11 cellular contexts compared by ENCODE assay signal in genomic region chr16:58236831-58237230, GRCh38. TPM values are rescaled to one million over a fixed set of nuclear protein-coding genes. Genes with fewer than 3 reads are reported as not detected.
A peak's percentile ranks its signal among the peaks of the same experiment; 100 is the strongest.
DNase-seq lines count a peak whose midpoint lies in the region; ATAC-seq and TF ChIP-seq lines count a peak whose summit lies in the region.
"Had no signal": no experiment of that assay in that cellular context is flagged by ENCODE, and none has a peak within 500 bp of the region (broad histone marks: within the 10 kb centered on the region; RNA-seq: fewer than 3 reads in every experiment).

No MANE protein-coding gene starts in this region.

- no peak overlapping the region for H3K9ac ChIP-seq in SK-N-SH
- no peak overlapping the region for H3K9ac ChIP-seq in HUES64 (ENCODE audit: low read depth, low read length)
- no peak overlapping the region for H3K9ac ChIP-seq in neural cell (ENCODE audit: low read length)

- H4K20me1 ChIP-seq in SK-N-SH (ENCODE audit: insufficient read depth) (no peaks in the 10 kb centered on the region), neural cell (ENCODE audit: insufficient read depth) (no peaks in the 10 kb centered on the region)

- intact Hi-C loops in dorsolateral prefrontal cortex (cut with DNase I) (no loop called here), posterior cingulate gyrus (cut with DNase I) (no loop called here), transverse colon (cut with DNase I; ENCODE audit: low total_unique reads) (no loop called here)

- DNase-seq in SK-N-SH (no peak), dorsolateral prefrontal cortex (no peak), posterior cingulate gyrus (no peak), transverse colon (no peak), NCI-H2081 (lab: John Stamatoyannopoulos, UW) (no peak)
- DNase-seq: NCI-H2029 treated with DMSO at 0.1 percent for 48 hours had no signal

- H3K79me2 ChIP-seq in SK-N-SH (ENCODE audit: insufficient read depth) (no peaks in the 10 kb centered on the region), neural cell (replicated peaks; ENCODE audit: insufficient read depth, low read length) (no peaks in the 10 kb centered on the region)

- H3K27me3 ChIP-seq in SK-N-SH (ENCODE audit: insufficient read depth) (peaks cover 7% of the 10 kb centered on the region; the same call in 1 of the 2 replicates), HUES64 (ENCODE audit: insufficient read depth, low read length) (no peaks in the 10 kb centered on the region), dorsolateral prefrontal cortex (peaks cover 0 to 5% (median 0%) of the 10 kb centered on the region in 45 donors), neural cell (ENCODE audit: insufficient read depth, low read depth, low read length) (peaks cover 5% of the 10 kb centered on the region), transverse colon (peaks cover 4% of the 10 kb centered on the region)

- TF ChIP-seq CTCF in SK-N-SH (IDR thresholded peaks at IDR 0.05) (no peak), dorsolateral prefrontal cortex (IDR thresholded peaks at IDR 0.05 in 54 of 56, conservative IDR thresholded peaks at IDR 0.05 in 2 of 56; ENCODE audit: low read depth in 1 of 56, partially characterized antibody in 56 of 56) (no peak), neural cell (IDR thresholded peaks at IDR 0.05; ENCODE audit: poor library complexity, severe bottlenecking) (no peak), transverse colon (IDR thresholded peaks at IDR 0.05) (no peak)

- H3K4me1 ChIP-seq in SK-N-SH (ENCODE audit: control insufficient read depth in 1 of 2, insufficient read depth in 2 of 2, low read depth in 1 of 2, low read length in 1 of 2) (peaks cover 4 to 5% of the 10 kb centered on the region in 2 experiments; a peak in 2 of 4 replicates), HUES64 (ENCODE audit: insufficient read depth, low read length) (0 out of 2 replicates have a peak, but pooled peaks cover 4% of the 10 kb centered on the region), transverse colon (peaks cover 0 to 9% (median 0%) of the 10 kb centered on the region in 4 donors)

- WGBS in SK-N-SH (ENCODE audit: low lambda C conversion rate): 18% methylated on average over 5 of the region's 5 CpGs
- 13% methylated on average over 5 of the region's 5 CpGs for WGBS in HUES64
- WGBS in transverse colon (ENCODE audit: low coverage in 1 of 2), 2 donors: 19 to 21% methylated on average over 5 of the region's 5 CpGs

- no peaks in the 10 kb centered on the region for H3F3A ChIP-seq in SK-N-SH (replicated peaks; ENCODE audit: insufficient read depth)
- H3F3A ChIP-seq in neural cell (ENCODE audit: insufficient read depth, low read length, poor library complexity, severe bottlenecking): no peaks in the 10 kb centered on the region

- TF ChIP-seq EP300 in SK-N-SH (IDR thresholded peaks at IDR 0.05; ENCODE audit: borderline replicate concordance in 1 of 2, low read depth in 1 of 2, low read length in 1 of 2) (no peak), neural cell (conservative IDR thresholded peaks at IDR 0.05; ENCODE audit: poor library complexity, severe bottlenecking) (no peak), transverse colon (IDR thresholded peaks at IDR 0.05; ENCODE audit: low read depth) (no peak)

- POLR2A ChIA-PET in SK-N-SH (lab: Yijun Ruan, JAX): no interaction called here

- no peaks in the 10 kb centered on the region for H3K9me3 ChIP-seq in SK-N-SH
- no peaks in the 10 kb centered on the region; the same call in 1 of the 2 replicates for H3K9me3 ChIP-seq in HUES64 (ENCODE audit: insufficient read depth, low read depth, low read length)
- no peaks in the 10 kb centered on the region for H3K9me3 ChIP-seq in neural cell (ENCODE audit: low read length)
- H3K9me3 ChIP-seq in transverse colon: no peaks in the 10 kb centered on the region

- in situ Hi-C loops in transverse colon (cut with MboI; ENCODE audit: low pct_ligation_motif_present in 1 of 4, low pct_unique_long_range_greater_than_20kb in 1 of 4, low sequenced_read_pairs in 3 of 4): no loop called here

- H3K4me3 ChIP-seq in SK-N-SH (ENCODE audit: low read depth in 2 of 2, low read length in 1 of 2) (no peak overlapping the region), HUES64 (ENCODE audit: low read length) (peak overlapping the region; percentile 73), dorsolateral prefrontal cortex (peak overlapping the region in 54 of 59 donors; percentile 35 to 74 (median 60)), neural cell (ENCODE audit: low read length) (peak overlapping the region; percentile 72), transverse colon (no peak overlapping the region)

- H3K4me2 ChIP-seq in SK-N-SH (peak overlapping the region; percentile 77; the same call in 1 of the 2 replicates), neural cell (ENCODE audit: low read length) (no peak overlapping the region)

- CTCF ChIA-PET in SK-N-SH (lab: Yijun Ruan, JAX): no interaction called here

- no peak for TF ChIP-seq POLR2A in transverse colon (IDR thresholded peaks at IDR 0.05)

- ATAC-seq in SK-N-SH treated with all-trans-retinoic acid at 6 μM for 48 hours: no peak; the same call in 2 of the 3 replicates

- no peak overlapping the region for H3K27ac ChIP-seq in SK-N-SH (ENCODE audit: low read depth in 2 of 2, low read length in 1 of 2)
- H3K27ac ChIP-seq in HUES64 (ENCODE audit: low read depth, low read length): no peak overlapping the region
- no peak overlapping the region for H3K27ac ChIP-seq in dorsolateral prefrontal cortex
- no peak overlapping the region for H3K27ac ChIP-seq in neural cell (ENCODE audit: low read length)
- H3K27ac ChIP-seq in transverse colon: no peak overlapping the region

- H2AFZ ChIP-seq in SK-N-SH (ENCODE audit: low read depth): no peak overlapping the region
- H2AFZ ChIP-seq in neural cell (ENCODE audit: low read depth, low read length): no peak overlapping the region

- H3K9me2 ChIP-seq in SK-N-SH: no peaks in the 10 kb centered on the region
- no peaks in the 10 kb centered on the region for H3K9me2 ChIP-seq in neural cell (ENCODE audit: insufficient read depth, low read length)

- TF ChIP-seq RAD21 in SK-N-SH (IDR thresholded peaks at IDR 0.05; ENCODE audit: low read length) (no peak), neural cell (conservative IDR thresholded peaks at IDR 0.05) (no peak)

- no peaks in the 10 kb centered on the region for H3K36me3 ChIP-seq in SK-N-SH (replicated peaks in 1 of 2; ENCODE audit: control insufficient read depth in 1 of 2, insufficient read depth in 2 of 2, low read length in 1 of 2)
- H3K36me3 ChIP-seq in HUES64 (ENCODE audit: insufficient read depth, low read length): no peaks in the 10 kb centered on the region
- no peaks in the 10 kb centered on the region for H3K36me3 ChIP-seq in neural cell (ENCODE audit: insufficient read depth, low read length)
- H3K36me3 ChIP-seq in transverse colon: no peaks in the 10 kb centered on the region

TF ChIP-seq in SK-N-SH, 30 proteins besides CTCF, POLR2A, EP300 and RAD21 (continues in another document):
- TF ChIP-seq, protein P1, sequence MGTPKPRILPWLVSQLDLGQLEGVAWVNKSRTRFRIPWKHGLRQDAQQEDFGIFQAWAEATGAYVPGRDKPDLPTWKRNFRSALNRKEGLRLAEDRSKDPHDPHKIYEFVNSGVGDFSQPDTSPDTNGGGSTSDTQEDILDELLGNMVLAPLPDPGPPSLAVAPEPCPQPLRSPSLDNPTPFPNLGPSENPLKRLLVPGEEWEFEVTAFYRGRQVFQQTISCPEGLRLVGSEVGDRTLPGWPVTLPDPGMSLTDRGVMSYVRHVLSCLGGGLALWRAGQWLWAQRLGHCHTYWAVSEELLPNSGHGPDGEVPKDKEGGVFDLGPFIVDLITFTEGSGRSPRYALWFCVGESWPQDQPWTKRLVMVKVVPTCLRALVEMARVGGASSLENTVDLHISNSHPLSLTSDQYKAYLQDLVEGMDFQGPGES (IDR thresholded peaks at IDR 0.05; ENCODE audit: low read depth, low read length): no peak
- TF ChIP-seq FOXJ3 (CRISPR knock-in tag; IDR thresholded peaks at IDR 0.05): no peak

TF ChIP-seq in SK-N-SH treated with all-trans-retinoic acid at 6 μM for 48 hours, 23 proteins besides CTCF, POLR2A, EP300 and RAD21 (continues in another document):
- TF ChIP-seq ZNF70 (CRISPR knock-in tag; IDR thresholded peaks at IDR 0.05): no peak
- TF ChIP-seq BACH2 (CRISPR knock-in tag; IDR thresholded peaks at IDR 0.05; ENCODE audit: borderline replicate concordance): no peak
- no peak for TF ChIP-seq SNAI2 (CRISPR knock-in tag; IDR thresholded peaks at IDR 0.05)
- TF ChIP-seq ZFP3 (CRISPR knock-in tag; IDR thresholded peaks at IDR 0.05): no peak
- no peak for TF ChIP-seq ZNF8 (CRISPR knock-in tag; IDR thresholded peaks at IDR 0.05)
- TF ChIP-seq ZNF565 (CRISPR knock-in tag; conservative IDR thresholded peaks at IDR 0.05; ENCODE audit: low read depth): no peak
- TF ChIP-seq ISL1 (CRISPR knock-in tag; IDR thresholded peaks at IDR 0.05): no peak
- no peak for TF ChIP-seq GLIS3 (CRISPR knock-in tag; IDR thresholded peaks at IDR 0.05)
- TF ChIP-seq OSR1 (CRISPR knock-in tag; IDR thresholded peaks at IDR 0.05): no peak

TF ChIP-seq in neural cell, 6 proteins besides CTCF, POLR2A, EP300 and RAD21 (continues in another document):
- TF ChIP-seq MXI1 (conservative IDR thresholded peaks at IDR 0.05; ENCODE audit: poor library complexity, severe bottlenecking) (no peak), EZH2 (IDR thresholded peaks at IDR 0.05; ENCODE audit: borderline replicate concordance, insufficient read depth, low read length, poor library complexity, severe bottlenecking) (no peak), SMC3 (conservative IDR thresholded peaks at IDR 0.05; ENCODE audit: poor library complexity) (no peak)

RNA-seq across cellular contexts. Expression of gene CSNK2A2, which starts 38.9 kb away (rescaled TPM):
- polyA plus RNA-seq in SK-N-SH (2012; rRNA removed): 25.8 and 27.0 TPM in 2 replicates
- 37.8 and 39.0 TPM in 2 replicates for polyA plus RNA-seq in SK-N-SH (2012; cell fraction: cytosol; rRNA removed)
- 23.2 and 30.5 TPM in 2 replicates for polyA plus RNA-seq in SK-N-SH (2012; cell fraction: nucleus; rRNA removed)
- polyA plus RNA-seq in HUES64 (2013, experiment 1 of 2): 57.9 TPM
- polyA plus RNA-seq in HUES64 (2013, experiment 2 of 2): 67.1 TPM
- total RNA-seq in dorsolateral prefrontal cortex: 10 to 100 TPM; 39.0 to 73.3 (median 54.9) TPM
- polyA plus RNA-seq in neural cell: 36.7 and 38.4 TPM in 2 replicates
- 38.0 and 54.4 TPM in 2 replicates for polyA minus RNA-seq in neural cell
- total RNA-seq in transverse colon: 10 to 100 TPM; 28.7 to 53.5 (median 40.0) TPM

RNA-seq across cellular contexts. Expression of gene PRSS54, which starts 58.0 kb away (rescaled TPM):
- not detected in 2 replicates for polyA plus RNA-seq in SK-N-SH (2012; rRNA removed)
- not detected in 2 replicates for polyA plus RNA-seq in SK-N-SH (2012; cell fraction: cytosol; rRNA removed)
- not detected in 2 replicates for polyA plus RNA-seq in SK-N-SH (2012; cell fraction: nucleus; rRNA removed)
- polyA plus RNA-seq in HUES64 (2013, experiment 1 of 2): not detected
- polyA plus RNA-seq in HUES64 (2013, experiment 2 of 2): not detected
- total RNA-seq in dorsolateral prefrontal cortex: under 1 TPM in 1 of 120 experiments, not detected in 119; 0.53 TPM
- not detected in 2 replicates for polyA plus RNA-seq in neural cell
- not detected in 2 replicates for polyA minus RNA-seq in neural cell
- total RNA-seq in transverse colon: not detected
- total RNA-seq: A172 had no signal
- polyA plus RNA-seq: esophagus had no signal

Comparison
In these comparisons a context has a peak if more than half of its experiments do, and no peak if none do; other contexts are left out.
1. H3K4me3 ChIP-seq: peak in HUES64 (single experiment), dorsolateral prefrontal cortex (54 of 59) and neural cell (single experiment); none in SK-N-SH (0 of 2) and transverse colon (0 of 4).